In the genomic region with DNA sequence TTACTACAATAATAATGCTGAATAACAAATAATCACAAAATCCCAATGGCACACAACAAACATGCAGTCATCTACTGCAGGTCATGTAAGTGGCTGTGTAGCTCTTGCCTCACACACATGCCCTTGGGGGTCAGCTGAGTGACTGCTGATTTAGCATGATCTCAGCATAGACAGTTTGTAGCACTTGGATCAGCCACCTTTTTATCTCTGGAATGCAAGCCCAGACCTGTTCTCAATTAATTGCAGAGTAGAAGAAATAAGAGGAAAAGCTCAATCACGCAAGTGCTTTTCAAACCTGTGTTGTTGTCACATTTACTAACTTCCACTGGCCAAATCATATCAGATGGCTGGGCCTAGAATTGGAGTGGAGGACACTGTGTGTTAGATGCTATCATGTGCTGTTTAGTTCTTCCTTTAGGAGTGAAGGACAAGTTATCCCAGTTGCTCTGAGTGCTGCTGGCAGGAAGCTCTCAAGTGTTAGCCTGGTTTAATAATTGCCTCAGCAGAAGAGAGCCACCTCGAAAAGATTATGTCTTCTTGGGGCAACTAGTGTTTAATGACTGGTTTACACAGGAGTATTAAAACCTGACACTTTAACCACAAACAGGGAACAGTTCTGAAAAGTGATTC, we compare ENCODE assay signal across 1 cellular context.
TF ChIP-seq lines count a peak whose summit lies in the region.

No MANE protein-coding gene starts in this region.

TF ChIP-seq in HEK293, 187 proteins besides CTCF, POLR2A, EP300 and RAD21:
- TF ChIP-seq ZNF449 (tag by site-specific recombination; IDR thresholded peaks at IDR 0.05) (no peak), ZNF175 (tag by site-specific recombination; IDR thresholded peaks at IDR 0.05) (no peak), ZNF18 (tag by site-specific recombination; IDR thresholded peaks at IDR 0.05) (no peak), ZNF146 (tag by site-specific recombination; IDR thresholded peaks at IDR 0.05) (no peak), SETDB1 (IDR thresholded peaks at IDR 0.05; ENCODE audit: insufficient read length, low read length) (peak; percentile 21), ZNF747 (tag by site-specific recombination; IDR thresholded peaks at IDR 0.05) (no peak), ZNF423 (tag by site-specific recombination; IDR thresholded peaks at IDR 0.05) (no peak), TRIM28 (IDR thresholded peaks at IDR 0.05; ENCODE audit: borderline replicate concordance, low read length) (peak; percentile 84)
